ENCODE assay signal across 1 cellular context in genomic region chr19:46209051-46209450, GRCh38.
A peak's percentile ranks its signal among the peaks of the same experiment; 100 is the strongest.
TF ChIP-seq lines count a peak whose summit lies in the region.

No MANE protein-coding gene starts in this region.

TF ChIP-seq in K562, 482 proteins besides CTCF, POLR2A, EP300 and RAD21:
- TF ChIP-seq ETV1 (tag; conservative IDR thresholded peaks at IDR 0.05; ENCODE audit: low read depth), result no peak
- TF ChIP-seq DDX20 (tag; IDR thresholded peaks at IDR 0.05; ENCODE audit: low read depth), result no peak
- TF ChIP-seq MCM3 (IDR thresholded peaks at IDR 0.05), result no peak
- TF ChIP-seq ZNF316 (IDR thresholded peaks at IDR 0.05), result peak; percentile 24; the same call in 1 of the 2 replicates
- TF ChIP-seq E2F3 (CRISPR knock-in tag; IDR thresholded peaks at IDR 0.05), result no peak
- peak; percentile 41; the same call in 1 of the 2 replicates for TF ChIP-seq TFAP4 (CRISPR knock-in tag; IDR thresholded peaks at IDR 0.05; ENCODE audit: borderline replicate concordance)
- TF ChIP-seq EGR1 (conservative IDR thresholded peaks at IDR 0.05), result no peak
- TF ChIP-seq SIX5 (IDR thresholded peaks at IDR 0.05; ENCODE audit: borderline replicate concordance in 1 of 2, insufficient read depth in 1 of 2, low read depth in 1 of 2, low read length in 2 of 2), result no peak
- peak; percentile 53; the same call in 1 of the 2 replicates for TF ChIP-seq MAFK (IDR thresholded peaks at IDR 0.05; ENCODE audit: low read length)
- 0 out of 2 replicates have a peak, but pooled peaks have one; percentile 7 for TF ChIP-seq SP1 (CRISPR knock-in tag; IDR thresholded peaks at IDR 0.05)
- TF ChIP-seq ZNF561 (CRISPR knock-in tag; conservative IDR thresholded peaks at IDR 0.05), result no peak
- TF ChIP-seq ATF3 (IDR thresholded peaks at IDR 0.05), result peak; percentile 46; the same call in 1 of the 2 replicates
- TF ChIP-seq ATF3 (CRISPR knock-in tag; conservative IDR thresholded peaks at IDR 0.05), result no peak
- TF ChIP-seq ID3 (CRISPR knock-in tag; IDR thresholded peaks at IDR 0.05), result no peak
- TF ChIP-seq ID3 (tag; IDR thresholded peaks at IDR 0.05), result no peak
- TF ChIP-seq C11orf30 (IDR thresholded peaks at IDR 0.05; ENCODE audit: low read depth), result peak; percentile 54; the same call in 1 of the 2 replicates
- TF ChIP-seq MAFG (tag; conservative IDR thresholded peaks at IDR 0.05), result peak; percentile 71
- no peak for TF ChIP-seq SMAD3 (CRISPR knock-in tag; conservative IDR thresholded peaks at IDR 0.05)
- TF ChIP-seq HMBOX1 (IDR thresholded peaks at IDR 0.05), result no peak
- TF ChIP-seq RNF219 (CRISPR knock-in tag; IDR thresholded peaks at IDR 0.05), result no peak
- no peak for TF ChIP-seq SMAD4 (CRISPR knock-in tag; conservative IDR thresholded peaks at IDR 0.05)
- TF ChIP-seq CGGBP1 (CRISPR knock-in tag; IDR thresholded peaks at IDR 0.05), result no peak
